Comparison of ENCODE assay signal across 2 cellular contexts in the genomic region with DNA sequence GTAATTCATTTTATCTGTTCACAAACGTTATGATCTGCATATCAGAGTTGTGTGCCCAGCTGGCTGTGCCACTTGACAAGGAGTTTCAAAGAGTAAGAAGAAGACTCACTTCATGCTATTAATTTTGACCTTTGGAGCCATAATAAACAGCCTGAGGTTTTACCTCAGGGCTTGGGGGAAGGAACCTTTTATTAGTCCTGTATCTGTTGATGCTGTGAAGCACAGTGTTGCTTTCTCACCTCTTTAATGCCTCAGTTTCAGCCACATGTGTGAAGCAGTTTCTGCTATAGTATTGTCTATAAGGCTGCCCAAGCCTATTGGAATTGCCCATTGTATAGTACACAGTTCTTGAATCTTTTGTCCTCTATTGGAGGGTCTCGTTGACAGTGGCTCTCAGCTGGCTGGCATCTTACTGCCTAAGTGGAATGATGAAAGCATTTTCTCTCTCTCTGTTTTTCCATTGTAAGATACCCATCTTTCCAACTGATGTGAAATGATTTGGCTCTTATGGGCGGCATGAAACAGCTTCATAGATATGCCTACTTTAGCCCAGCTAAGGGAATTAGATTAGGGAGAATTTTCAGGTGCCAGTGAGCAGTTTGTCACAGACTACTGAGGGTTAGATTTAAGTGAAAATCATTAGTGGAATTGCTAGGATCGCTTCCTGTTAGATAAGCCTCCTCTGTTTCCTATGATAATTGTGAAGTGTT.
A peak's percentile ranks its signal among the peaks of the same experiment; 100 is the strongest.
TF ChIP-seq lines count a peak whose summit lies in the region.

No MANE protein-coding gene starts in this region.

TF ChIP-seq in SK-N-SH, 30 proteins besides CTCF, POLR2A, EP300 and RAD21:
- TF ChIP-seq SMC3 (IDR thresholded peaks at IDR 0.05; ENCODE audit: low read depth, low read length) (no peak), TEAD4 (IDR thresholded peaks at IDR 0.05; ENCODE audit: borderline replicate concordance, insufficient read depth) (no peak), RCOR1 (IDR thresholded peaks at IDR 0.05; ENCODE audit: low read length) (peak; percentile 50; the same call in 1 of the 2 replicates), MXI1 (IDR thresholded peaks at IDR 0.05; ENCODE audit: low read depth, low read length) (0 out of 2 replicates have a peak, but pooled peaks have one; percentile 16), GATA2 (CRISPR knock-in tag; IDR thresholded peaks at IDR 0.05) (peak; percentile 81)
- TF ChIP-seq, protein P1, sequence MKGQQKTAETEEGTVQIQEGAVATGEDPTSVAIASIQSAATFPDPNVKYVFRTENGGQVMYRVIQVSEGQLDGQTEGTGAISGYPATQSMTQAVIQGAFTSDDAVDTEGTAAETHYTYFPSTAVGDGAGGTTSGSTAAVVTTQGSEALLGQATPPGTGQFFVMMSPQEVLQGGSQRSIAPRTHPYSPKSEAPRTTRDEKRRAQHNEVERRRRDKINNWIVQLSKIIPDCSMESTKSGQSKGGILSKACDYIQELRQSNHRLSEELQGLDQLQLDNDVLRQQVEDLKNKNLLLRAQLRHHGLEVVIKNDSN (IDR thresholded peaks at IDR 0.05; ENCODE audit: borderline replicate concordance, low read depth): no peak

TF ChIP-seq in SK-N-SH treated with all-trans-retinoic acid at 6 μM for 48 hours, 23 proteins besides CTCF, POLR2A, EP300 and RAD21:
- no peak for TF ChIP-seq TCF4 (CRISPR knock-in tag; IDR thresholded peaks at IDR 0.05; ENCODE audit: borderline replicate concordance)
- TF ChIP-seq POU6F1 (CRISPR knock-in tag; IDR thresholded peaks at IDR 0.05; ENCODE audit: borderline replicate concordance, low read depth): no peak
- TF ChIP-seq PPARA (CRISPR knock-in tag; IDR thresholded peaks at IDR 0.05; ENCODE audit: borderline replicate concordance): no peak
- TF ChIP-seq OSR1 (CRISPR knock-in tag; IDR thresholded peaks at IDR 0.05): no peak
- TF ChIP-seq ZNF70 (CRISPR knock-in tag; IDR thresholded peaks at IDR 0.05): no peak
- TF ChIP-seq ZNF8 (CRISPR knock-in tag; IDR thresholded peaks at IDR 0.05): no peak
- TF ChIP-seq ZFP3 (CRISPR knock-in tag; IDR thresholded peaks at IDR 0.05): no peak
- no peak for TF ChIP-seq CSDC2 (CRISPR knock-in tag; IDR thresholded peaks at IDR 0.05)
- TF ChIP-seq ESRRG (CRISPR knock-in tag; IDR thresholded peaks at IDR 0.05): no peak
- no peak for TF ChIP-seq ARNTL (CRISPR knock-in tag; IDR thresholded peaks at IDR 0.05; ENCODE audit: borderline replicate concordance, low read depth)
